Comparison of ENCODE assay signal across 8 cellular contexts in the genomic region with DNA sequence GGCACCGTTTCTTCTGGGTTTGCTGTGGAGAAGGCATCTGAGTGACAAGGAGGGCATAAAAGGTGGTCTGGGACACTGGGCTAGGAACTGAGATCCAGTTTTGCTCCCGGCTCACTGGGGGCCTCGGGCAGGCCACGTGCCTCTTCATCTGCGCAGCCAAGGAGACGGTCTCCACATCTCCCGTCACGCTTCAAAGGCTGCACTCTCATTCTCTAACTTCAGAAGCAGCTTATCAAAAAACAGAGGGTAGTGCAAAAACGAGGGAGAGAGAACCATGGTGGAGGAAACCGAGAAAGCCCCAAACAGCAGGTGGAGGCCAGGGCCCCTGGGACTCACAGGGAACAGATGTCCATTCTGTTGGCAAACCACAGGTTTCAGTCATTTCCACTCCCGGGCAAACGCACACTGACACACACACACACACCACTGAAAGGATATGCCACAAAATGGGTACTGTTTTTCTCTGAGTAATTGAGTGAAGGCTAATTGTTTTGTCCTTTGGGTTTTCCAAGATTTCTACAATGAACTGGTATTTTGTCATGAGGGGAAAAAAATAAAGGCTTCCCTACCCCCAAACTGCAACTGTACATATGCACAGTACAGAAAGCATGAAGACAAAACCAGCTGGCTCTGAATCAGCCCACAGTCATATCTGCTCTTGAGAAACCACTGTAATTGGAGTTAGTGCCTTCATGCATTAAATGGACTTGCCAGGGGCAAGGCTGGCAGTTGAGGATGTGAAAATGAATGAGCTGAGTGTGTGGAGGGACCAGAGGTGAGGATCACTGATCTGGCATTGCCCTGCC.
A peak's percentile ranks its signal among the peaks of the same experiment; 100 is the strongest.
DNase-seq lines count a peak whose midpoint lies in the region; ATAC-seq and TF ChIP-seq lines count a peak whose summit lies in the region.

No MANE protein-coding gene starts in this region.

- peak; percentile 44 to 79 for ATAC-seq in activated naive CD4-positive, alpha-beta T cell treated with anti-CD3 and anti-CD28 coated beads, Interleukin-2, amount 50 U/mL, for 72 hours
- peak; percentile 34 for ATAC-seq in HG02623 (IDR thresholded peaks at IDR 0.05; ENCODE audit: unreplicated experiment)
- no peak for ATAC-seq in lower lobe of right lung
- no peak for ATAC-seq in T-cell (replicated peaks in 1 of 4)

- H3K9me3 ChIP-seq in lower lobe of right lung = no peaks in the 10 kb centered on the region

- no peaks in the 10 kb centered on the region for H3K9me3 Mint-ChIP-seq in activated naive CD4-positive, alpha-beta T cell treated with anti-CD3 and anti-CD28 coated beads, Interleukin-2, amount 50 U/mL, for 72 hours
- H3K9me3 Mint-ChIP-seq in activated naive CD4-positive, alpha-beta T cell treated with anti-CD3 and anti-CD28 coated beads, Interleukin-2, amount 10 ng/mL, durations not matched to agents 7 days and 5 days = no peaks in the 10 kb centered on the region
- no peaks in the 10 kb centered on the region for H3K9me3 Mint-ChIP-seq in T-cell

- H3K4me3 ChIP-seq in lower lobe of right lung = no peak overlapping the region

- H3K36me3 ChIP-seq in lower lobe of right lung = no peaks in the 10 kb centered on the region

- H3K27ac Mint-ChIP-seq in activated naive CD4-positive, alpha-beta T cell treated with anti-CD3 and anti-CD28 coated beads, Interleukin-2, amount 50 U/mL, for 72 hours = no peak overlapping the region
- no peak overlapping the region for H3K27ac Mint-ChIP-seq in activated naive CD4-positive, alpha-beta T cell treated with anti-CD3 and anti-CD28 coated beads, Interleukin-2, amount 10 ng/mL, durations not matched to agents 7 days and 5 days
- H3K27ac Mint-ChIP-seq in T-cell = no peak overlapping the region

- no peak for DNase-seq in activated naive CD4-positive, alpha-beta T cell treated with anti-CD3 and anti-CD28 coated beads, Interleukin-2, amount 50 U/mL, for 72 hours (ENCODE audit: low spot score in 2 of 2)
- no peak for DNase-seq in activated naive CD4-positive, alpha-beta T cell treated with anti-CD3 and anti-CD28 coated beads, Interleukin-2, amount 10 ng/mL, durations not matched to agents 7 days and 5 days
- DNase-seq in NCI-H446 treated with DMSO at 0.1 percent for 48 hours (lab: John Stamatoyannopoulos, UW) (peak; percentile 85), fibroblast of peridontal ligament (ENCODE audit: extremely low read depth) (peak; percentile 95), LoVo (ENCODE audit: low spot score) (no peak), lower lobe of right lung (no peak), T-cell (no peak)

- no peaks in the 10 kb centered on the region for H3K27me3 ChIP-seq in lower lobe of right lung (ENCODE audit: low read depth)

- H3K36me3 Mint-ChIP-seq in activated naive CD4-positive, alpha-beta T cell treated with anti-CD3 and anti-CD28 coated beads, Interleukin-2, amount 50 U/mL, for 72 hours = no peaks in the 10 kb centered on the region
- no peaks in the 10 kb centered on the region for H3K36me3 Mint-ChIP-seq in activated naive CD4-positive, alpha-beta T cell treated with anti-CD3 and anti-CD28 coated beads, Interleukin-2, amount 10 ng/mL, durations not matched to agents 7 days and 5 days
- H3K36me3 Mint-ChIP-seq in T-cell = no peaks in the 10 kb centered on the region

- H3K27ac ChIP-seq in lower lobe of right lung = no peak overlapping the region

- H3K27me3 Mint-ChIP-seq in activated naive CD4-positive, alpha-beta T cell treated with anti-CD3 and anti-CD28 coated beads, Interleukin-2, amount 10 ng/mL, durations not matched to agents 7 days and 5 days = peaks cover 53% of the 10 kb centered on the region
- H3K27me3 Mint-ChIP-seq in T-cell = peaks cover 3 to 23% of the 10 kb centered on the region in 2 donors

- H3K4me1 Mint-ChIP-seq in activated naive CD4-positive, alpha-beta T cell treated with anti-CD3 and anti-CD28 coated beads, Interleukin-2, amount 10 ng/mL, durations not matched to agents 7 days and 5 days = peaks cover 3% of the 10 kb centered on the region
- H3K4me1 Mint-ChIP-seq in T-cell = peaks cover 12 to 13% (median 13%) of the 10 kb centered on the region in 3 donors

- intact Hi-C loops in lower lobe of right lung (cut with DNase I) = no loop called here

- POLR2A ChIA-PET in T-cell (lab: Charles Lee) = no interaction called here

- no peak overlapping the region for H3K4me3 Mint-ChIP-seq in activated naive CD4-positive, alpha-beta T cell treated with anti-CD3 and anti-CD28 coated beads, Interleukin-2, amount 10 ng/mL, durations not matched to agents 7 days and 5 days
- no peak overlapping the region for H3K4me3 Mint-ChIP-seq in T-cell

- CTCF ChIA-PET in activated naive CD4-positive, alpha-beta T cell treated with anti-CD3 and anti-CD28 coated beads, Interleukin-2, amount 10 ng/mL, durations not matched to agents 7 days and 5 days (lab: Charles Lee) = interaction anchor here (0.7 to 2.0 kb wide), 5 partner anchors 10 to 175 kb away, joined by 3 to 6 read pairs (median 3); no protein-coding TSS in a partner anchor
- CTCF ChIA-PET in T-cell (lab: Charles Lee) = interaction anchor here in 1 of 2 donors (0.7 kb wide), 1 partner anchor 218 kb away, joined by 3 read pairs; no protein-coding TSS in a partner anchor

- TF ChIP-seq CTCF in lower lobe of right lung (IDR thresholded peaks at IDR 0.05) = no peak

- peaks cover 46% of the 10 kb centered on the region for H3K4me1 ChIP-seq in lower lobe of right lung

Comparison
In these comparisons a context has a peak if more than half of its experiments do, and no peak if none do; other contexts are left out.
1. ATAC-seq: peak in activated naive CD4-positive, alpha-beta T cell treated with anti-CD3 and anti-CD28 coated beads, Interleukin-2, amount 50 U/mL, for 72 hours (2 of 2) and HG02623 (single experiment); none in lower lobe of right lung (0 of 2) and T-cell (0 of 4).
2. DNase-seq: peak in NCI-H446 treated with DMSO at 0.1 percent for 48 hours (single experiment) and fibroblast of peridontal ligament (single experiment); none in activated naive CD4-positive, alpha-beta T cell treated with anti-CD3 and anti-CD28 coated beads, Interleukin-2, amount 50 U/mL, for 72 hours (0 of 2), activated naive CD4-positive, alpha-beta T cell treated with anti-CD3 and anti-CD28 coated beads, Interleukin-2, amount 10 ng/mL, durations not matched to agents 7 days and 5 days (single experiment), LoVo (single experiment), lower lobe of right lung (single experiment) and T-cell (0 of 34).